8 cellular contexts compared by ENCODE assay signal in the genomic region with DNA sequence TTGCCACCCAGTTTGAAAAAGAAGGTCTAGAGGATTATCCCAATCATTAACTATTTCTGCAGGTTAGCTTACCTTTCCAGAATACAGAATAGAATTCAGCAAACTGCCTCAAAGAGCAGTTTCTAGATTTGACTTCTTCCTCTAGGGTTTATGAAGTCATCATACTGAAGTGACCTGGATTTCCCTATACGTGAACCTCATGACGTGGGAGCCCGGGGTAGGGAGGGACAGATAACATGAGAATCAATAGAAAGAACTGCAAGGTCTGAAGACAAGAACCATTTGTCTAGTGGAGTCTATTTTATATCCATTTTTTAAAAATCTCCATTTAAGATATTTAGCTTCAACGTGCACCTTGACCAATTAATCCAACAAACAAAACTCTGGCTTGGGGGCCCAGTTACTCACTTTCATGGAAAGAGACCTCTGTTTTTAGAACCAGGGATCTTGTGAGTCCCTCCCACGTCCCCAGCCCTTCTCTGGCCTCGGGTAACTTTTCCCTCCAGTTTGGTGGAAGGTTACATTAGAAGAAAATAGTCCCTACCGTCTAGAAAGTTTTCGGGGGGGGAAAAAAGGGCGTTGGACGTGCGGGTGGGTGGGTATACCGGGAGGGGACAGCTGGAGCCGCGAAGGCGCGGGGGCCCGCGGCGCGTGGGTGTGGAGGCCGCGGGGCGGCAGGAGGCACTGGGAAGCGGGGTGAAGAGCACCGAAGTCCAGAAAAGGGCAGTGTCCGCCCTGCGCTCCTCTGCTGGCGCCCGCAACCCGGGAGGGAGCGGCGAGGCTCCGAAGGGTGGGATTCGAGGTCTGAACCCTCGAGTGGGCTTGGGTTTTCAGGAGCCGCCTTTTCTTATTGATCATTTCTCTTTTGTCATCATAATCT. TPM values are rescaled to one million over a fixed set of nuclear protein-coding genes. Genes with fewer than 3 reads are reported as not detected.
DNase-seq lines count a peak whose midpoint lies in the region; ATAC-seq lines count a peak whose summit lies in the region.

No MANE protein-coding gene starts in this region.

- no peaks in the 10 kb centered on the region for H3K9me3 ChIP-seq in subcutaneous abdominal adipose tissue (ENCODE audit: control insufficient read depth in 5 of 5, low read length in 5 of 5)

- DNase-seq in AG20443 (ENCODE audit: low spot score), result peak; percentile 74
- DNase-seq in HT-29 (ENCODE audit: low spot score), result peak; percentile 65
- DNase-seq in activated CD4-positive, alpha-beta T cell treated with anti-CD3 and anti-CD28 coated beads, Interleukin-2, amount 50 U/mL, for 4 hours, result peak; percentile 26
- DNase-seq in midbrain (lab: John Stamatoyannopoulos, UW), result peak; percentile 42
- DNase-seq in SHP77 (lab: John Stamatoyannopoulos, UW), result no peak

- H3K9ac ChIP-seq in subcutaneous abdominal adipose tissue (ENCODE audit: low read length in 5 of 5), result peak overlapping the region; percentile 55 to 86 (median 71)

- H3K27me3 ChIP-seq in subcutaneous abdominal adipose tissue (ENCODE audit: control insufficient read depth in 5 of 5, insufficient read depth in 4 of 5, low read length in 5 of 5), result no peaks in the 10 kb centered on the region

- peaks cover 0 to 2% (median 0%) of the 10 kb centered on the region in 5 donors for H3K36me3 ChIP-seq in subcutaneous abdominal adipose tissue (ENCODE audit: control insufficient read depth in 5 of 5, insufficient read depth in 5 of 5, low read length in 5 of 5)

- peaks cover 0 to 13% (median 7%) of the 10 kb centered on the region in 5 donors for H3K4me1 ChIP-seq in subcutaneous abdominal adipose tissue (ENCODE audit: control insufficient read depth in 5 of 5, insufficient read depth in 5 of 5, low read length in 5 of 5)

- peak overlapping the region; percentile 61 to 78 (median 70) for H3K4me3 ChIP-seq in subcutaneous abdominal adipose tissue (ENCODE audit: low read depth in 1 of 5, low read length in 5 of 5)

- ATAC-seq in esophagus mucosa (peak; percentile 64), HG02973 (IDR thresholded peaks at IDR 0.05; ENCODE audit: unreplicated experiment) (no peak)

- H3K27ac ChIP-seq in subcutaneous abdominal adipose tissue (ENCODE audit: low read depth, low read length), result peak overlapping the region; percentile 27

RNA-seq across cellular contexts. Expression of gene POGZ, which starts 13.8 kb away (rescaled TPM):
- total RNA-seq in HT-29 (2014; rRNA removed; shearing (Covaris generic)), result 19.1 and 22.0 TPM in 2 replicates
- 37.5 TPM for total RNA-seq in esophagus mucosa

RNA-seq across cellular contexts. Expression of gene CGN, which starts 38.1 kb away (rescaled TPM):
- total RNA-seq in HT-29 (2014; rRNA removed; shearing (Covaris generic)), result 23.5 and 30.7 TPM in 2 replicates
- 9.3 TPM for total RNA-seq in esophagus mucosa

Comparison
In these comparisons a context has a peak if more than half of its experiments do, and no peak if none do; other contexts are left out.
1. DNase-seq: peak in AG20443 (single experiment), HT-29 (single experiment), activated CD4-positive, alpha-beta T cell treated with anti-CD3 and anti-CD28 coated beads, Interleukin-2, amount 50 U/mL, for 4 hours (2 of 2) and midbrain (single experiment); none in SHP77 (0 of 2).